ENCODE assay signal across 21 cellular contexts in the genomic region with DNA sequence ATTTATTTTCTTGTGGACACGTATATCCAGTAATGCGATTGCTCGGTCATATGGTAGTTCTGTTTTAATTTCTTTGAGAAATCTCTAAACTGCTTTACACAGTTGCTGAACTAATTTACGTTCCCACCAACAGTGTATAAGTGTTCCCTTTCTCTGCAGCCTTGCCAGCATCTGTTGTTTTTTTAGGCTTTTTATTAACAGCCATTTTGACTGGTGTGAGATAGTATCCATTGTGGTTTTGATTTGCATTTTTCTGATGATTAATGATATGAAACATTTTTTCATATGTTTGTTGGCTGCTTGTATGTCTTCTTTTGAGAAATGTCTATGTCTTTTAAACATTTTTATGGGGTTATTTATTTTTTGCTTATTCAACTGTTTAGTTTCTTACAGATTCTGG.
"Had no signal": no experiment of that assay in that cellular context is flagged by ENCODE, and none has a peak within 500 bp of the region (broad histone marks: within the 10 kb centered on the region; RNA-seq: fewer than 3 reads in every experiment).

No MANE protein-coding gene starts in this region.

- DNase-seq: colonic mucosa; cortex of kidney; effector CD8-positive, alpha-beta T cell; effector memory CD8-positive, alpha-beta T cell; endodermal cell; erythroblast; esophagus squamous epithelium; foreskin keratinocyte; head of caudate nucleus; heart right ventricle; hippocampal formation; left cardiac atrium; left lung; left ventricle myocardium superior; lower lobe of right lung; mesenchymal stem cell; mucosa of descending colon; naive B cell had no signal

- H3K4me1 ChIP-seq: colonic mucosa, foreskin keratinocyte, left lung, lower lobe of right lung had no signal

- H3K27me3 ChIP-seq: colonic mucosa, esophagus squamous epithelium, foreskin keratinocyte, gastroesophageal sphincter, heart right ventricle, left lung had no signal

- H3K4me3 ChIP-seq: colonic mucosa, esophagus squamous epithelium, gastroesophageal sphincter, heart right ventricle, left lung, lower lobe of right lung, mucosa of descending colon had no signal

- H3K9me3 ChIP-seq: colonic mucosa, esophagus squamous epithelium, gastroesophageal sphincter, left lung, lower lobe of right lung, mucosa of descending colon had no signal

- H3K27ac ChIP-seq: colonic mucosa, epithelial cell of prostate, esophagus squamous epithelium, foreskin keratinocyte, gastroesophageal sphincter, left lung, lower lobe of right lung had no signal

- ATAC-seq: effector memory CD8-positive, alpha-beta T cell; esophagus mucosa; foreskin keratinocyte; gastroesophageal sphincter; heart right ventricle; left cardiac atrium; left lung; left ventricle myocardium superior; lower lobe of right lung; mucosa of descending colon had no signal

- H3K36me3 ChIP-seq: colonic mucosa, esophagus squamous epithelium, gastroesophageal sphincter, heart right ventricle, left lung, lower lobe of right lung had no signal
